In the genomic region with DNA sequence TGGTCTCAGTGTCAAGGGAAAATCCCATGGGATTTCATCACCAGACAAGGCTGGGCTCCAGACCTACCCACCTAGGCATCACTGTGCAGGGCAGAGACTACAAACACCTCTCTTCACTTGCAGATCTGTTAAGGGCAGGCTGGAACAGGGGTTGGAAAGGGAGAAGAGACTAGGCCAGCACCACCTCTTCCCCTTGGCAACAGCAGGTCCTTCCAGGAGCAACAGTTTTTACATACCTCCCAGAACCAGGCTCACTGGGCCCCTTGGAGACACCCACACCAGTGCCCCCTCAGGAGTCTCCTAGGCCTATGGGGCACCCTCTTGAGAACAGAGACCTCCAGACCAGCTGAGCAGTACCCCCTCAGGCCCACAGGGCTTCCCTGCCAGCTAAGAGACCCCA, we compare ENCODE assay signal across 17 cellular contexts. TPM values are rescaled to one million over a fixed set of nuclear protein-coding genes. Genes with fewer than 3 reads are reported as not detected.
DNase-seq lines count a peak whose midpoint lies in the region; ATAC-seq and TF ChIP-seq lines count a peak whose summit lies in the region.
"Had no signal": no experiment of that assay in that cellular context is flagged by ENCODE, and none has a peak within 500 bp of the region (broad histone marks: within the 10 kb centered on the region; RNA-seq: fewer than 3 reads in every experiment).

No MANE protein-coding gene starts in this region.

- no peak for ATAC-seq in stimulated activated naive CD8-positive, alpha-beta T cell treated with anti-CD3 and anti-CD28 coated beads, Interleukin-15, Interleukin-2, amounts not matched to agents 100 U/mL and 50 U/mL, for 24 hours
- no peak for ATAC-seq in T-helper 17 cell
- ATAC-seq in stimulated activated naive CD8-positive, alpha-beta T cell treated with anti-CD3 and anti-CD28 coated beads, Interleukin-15, amount 100 ng/mL, for 72 hours = no peak
- ATAC-seq: mucosa of descending colon had no signal

- H3K27ac ChIP-seq in hepatocyte = no peak overlapping the region
- H3K27ac ChIP-seq: thyroid gland had no signal

- no peak overlapping the region for H2AFZ ChIP-seq in hepatocyte

- peak overlapping the region; percentile 100 for H3K27ac Mint-ChIP-seq in stimulated activated naive CD8-positive, alpha-beta T cell treated with anti-CD3 and anti-CD28 coated beads, Interleukin-15, Interleukin-2, amounts not matched to agents 100 ng/mL and 50 ng/mL, for 24 hours
- H3K27ac Mint-ChIP-seq in T-helper 17 cell = peak overlapping the region; percentile 54
- H3K27ac Mint-ChIP-seq in stimulated activated naive CD8-positive, alpha-beta T cell treated with anti-CD3 and anti-CD28 coated beads, Interleukin-15, amount 100 ng/mL, for 72 hours = no peak overlapping the region

- no peak overlapping the region for H3K4me3 ChIP-seq in hepatocyte
- H3K4me3 ChIP-seq: mucosa of descending colon had no signal

- peaks cover 16% of the 10 kb centered on the region for H3K4me1 ChIP-seq in hepatocyte (ENCODE audit: insufficient read depth)

- peaks cover 42% of the 10 kb centered on the region for H3K79me2 ChIP-seq in hepatocyte

- H3K27me3 ChIP-seq in hepatocyte = no peaks in the 10 kb centered on the region
- H3K27me3 ChIP-seq: thyroid gland had no signal

- DNase-seq in stimulated activated naive CD8-positive, alpha-beta T cell treated with anti-CD3 and anti-CD28 coated beads, Interleukin-15, Interleukin-2, amounts not matched to agents 100 U/mL and 50 U/mL, for 24 hours = no peak
- DNase-seq in T-helper 17 cell (no peak), hepatocyte (ENCODE audit: low spot score) (peak; percentile 2), NCI-H345 (lab: John Stamatoyannopoulos, UW) (no peak), cortex of kidney (lab: John Stamatoyannopoulos, UW) (no peak), SW480 (ENCODE audit: low spot score) (no peak)
- no peak for DNase-seq in stimulated activated naive CD8-positive, alpha-beta T cell treated with anti-CD3 and anti-CD28 coated beads, Interleukin-15, amount 100 ng/mL, for 72 hours
- DNase-seq: activated CD8-positive, alpha-beta memory T cell treated with anti-CD3 and anti-CD28 coated beads for 24 hours; amygdala; NCI-H2081 treated with DMSO at 0.1 percent for 48 hours; NCI-H748 treated with DMSO at 0.1 percent for 48 hours; T1000; thyroid gland had no signal

- H3K4me2 ChIP-seq in hepatocyte = peak overlapping the region; percentile 77

- H3K36me3 Mint-ChIP-seq in stimulated activated naive CD8-positive, alpha-beta T cell treated with anti-CD3 and anti-CD28 coated beads, Interleukin-15, Interleukin-2, amounts not matched to agents 100 ng/mL and 50 ng/mL, for 24 hours (ENCODE audit: low read depth) = peaks cover 36% of the 10 kb centered on the region
- H3K36me3 Mint-ChIP-seq in T-helper 17 cell (ENCODE audit: low read depth) = no peaks in the 10 kb centered on the region

- peaks cover 61% of the 10 kb centered on the region for H3K4me1 Mint-ChIP-seq in stimulated activated naive CD8-positive, alpha-beta T cell treated with anti-CD3 and anti-CD28 coated beads, Interleukin-15, Interleukin-2, amounts not matched to agents 100 ng/mL and 50 ng/mL, for 24 hours (ENCODE audit: low read depth)
- H3K4me1 Mint-ChIP-seq in T-helper 17 cell = peaks cover 44% of the 10 kb centered on the region
- H3K4me1 Mint-ChIP-seq in stimulated activated naive CD8-positive, alpha-beta T cell treated with anti-CD3 and anti-CD28 coated beads, Interleukin-15, amount 100 ng/mL, for 72 hours = peaks cover 74% of the 10 kb centered on the region

- no peaks in the 10 kb centered on the region for H3K9me2 ChIP-seq in hepatocyte (replicated peaks; ENCODE audit: insufficient read depth)

- no peak for TF ChIP-seq CTCF in hepatocyte (IDR thresholded peaks at IDR 0.05; ENCODE audit: poor library complexity)

- H3K9me3 ChIP-seq in T-helper 17 cell (ENCODE audit: control insufficient read depth, low read length, poor library complexity, severe bottlenecking) = no peaks in the 10 kb centered on the region
- H3K9me3 ChIP-seq in hepatocyte (ENCODE audit: low read depth) = no peaks in the 10 kb centered on the region
- H3K9me3 ChIP-seq: esophagus muscularis mucosa, mucosa of descending colon, thyroid gland had no signal

- no peaks in the 10 kb centered on the region for H3K36me3 ChIP-seq in hepatocyte (replicated peaks; ENCODE audit: insufficient read depth, low read depth)

- H3K27me3 Mint-ChIP-seq in stimulated activated naive CD8-positive, alpha-beta T cell treated with anti-CD3 and anti-CD28 coated beads, Interleukin-15, Interleukin-2, amounts not matched to agents 100 ng/mL and 50 ng/mL, for 24 hours = no peaks in the 10 kb centered on the region
- no peaks in the 10 kb centered on the region for H3K27me3 Mint-ChIP-seq in T-helper 17 cell
- H3K27me3 Mint-ChIP-seq in stimulated activated naive CD8-positive, alpha-beta T cell treated with anti-CD3 and anti-CD28 coated beads, Interleukin-15, amount 100 ng/mL, for 72 hours = no peaks in the 10 kb centered on the region

- H3K4me3 Mint-ChIP-seq in stimulated activated naive CD8-positive, alpha-beta T cell treated with anti-CD3 and anti-CD28 coated beads, Interleukin-15, Interleukin-2, amounts not matched to agents 100 ng/mL and 50 ng/mL, for 24 hours = peak overlapping the region; percentile 81
- peak overlapping the region; percentile 99 for H3K4me3 Mint-ChIP-seq in T-helper 17 cell
- H3K4me3 Mint-ChIP-seq in stimulated activated naive CD8-positive, alpha-beta T cell treated with anti-CD3 and anti-CD28 coated beads, Interleukin-15, amount 100 ng/mL, for 72 hours = peak overlapping the region; percentile 86 to 97
- H3K4me3 Mint-ChIP-seq: dendritic cell treated with granulocyte-macrophage colony-stimulating factor and Interleukin-4, amounts not matched to agents 40 ng/mL and 50 ng/mL, for 4 days had no signal

- H3K9me3 Mint-ChIP-seq in stimulated activated naive CD8-positive, alpha-beta T cell treated with anti-CD3 and anti-CD28 coated beads, Interleukin-15, Interleukin-2, amounts not matched to agents 100 ng/mL and 50 ng/mL, for 24 hours = no peaks in the 10 kb centered on the region
- no peaks in the 10 kb centered on the region for H3K9me3 Mint-ChIP-seq in stimulated activated naive CD8-positive, alpha-beta T cell treated with anti-CD3 and anti-CD28 coated beads, Interleukin-15, amount 100 ng/mL, for 72 hours
- H3K9me3 Mint-ChIP-seq: dendritic cell treated with granulocyte-macrophage colony-stimulating factor and Interleukin-4, amounts not matched to agents 40 ng/mL and 50 ng/mL, for 4 days had no signal

- no peaks in the 10 kb centered on the region for H4K20me1 ChIP-seq in hepatocyte (ENCODE audit: insufficient read depth, poor library complexity, severe bottlenecking)

RNA-seq across cellular contexts. Expression of a gene that starts 2.5 kb away (rescaled TPM):
- total RNA-seq in T-helper 17 cell (10 to 100 TPM; 36.1 to 63.5 TPM), hepatocyte (48.5 and 54.4 TPM in 2 replicates)
- polyA plus RNA-seq in hepatocyte = 111 TPM in 2 replicates

RNA-seq across cellular contexts. Expression of a gene that starts 6.0 kb away (rescaled TPM):
- total RNA-seq in T-helper 17 cell (10 to 100 TPM; 74.8 to 88.8 TPM), hepatocyte (88.4 and 122 TPM in 2 replicates)
- polyA plus RNA-seq in hepatocyte = 188 and 196 TPM in 2 replicates

RNA-seq across cellular contexts. Expression of a gene that starts 12.2 kb away (rescaled TPM):
- total RNA-seq in T-helper 17 cell = 10 to 100 TPM; 29.9 to 34.0 TPM
- 19.0 and 23.5 TPM in 2 replicates for total RNA-seq in hepatocyte
- polyA plus RNA-seq in hepatocyte = 19.9 and 29.0 TPM in 2 replicates

RNA-seq across cellular contexts. Expression of a gene that starts 17.1 kb away (rescaled TPM):
- total RNA-seq in T-helper 17 cell (100 to 1,000 TPM; 427 to 525 TPM), hepatocyte (189 and 191 TPM in 2 replicates)
- 159 and 180 TPM in 2 replicates for polyA plus RNA-seq in hepatocyte

RNA-seq across cellular contexts. Expression of a gene that starts 41.3 kb away (rescaled TPM):
- total RNA-seq in T-helper 17 cell = 1 to 10 TPM; 7.0 to 8.2 TPM
- 3.3 and 5.4 TPM in 2 replicates for total RNA-seq in hepatocyte
- 18.5 and 21.6 TPM in 2 replicates for polyA plus RNA-seq in hepatocyte

Comparison
In these comparisons a context has a peak if more than half of its experiments do, and no peak if none do; other contexts are left out.
1. H3K27ac Mint-ChIP-seq: peak in stimulated activated naive CD8-positive, alpha-beta T cell treated with anti-CD3 and anti-CD28 coated beads, Interleukin-15, Interleukin-2, amounts not matched to agents 100 ng/mL and 50 ng/mL, for 24 hours (single experiment) and T-helper 17 cell (single experiment); none in stimulated activated naive CD8-positive, alpha-beta T cell treated with anti-CD3 and anti-CD28 coated beads, Interleukin-15, amount 100 ng/mL, for 72 hours (0 of 2).
2. Peak in every context shown above with its lines, with median percentiles within 50 percentile points of each other: H3K4me3 Mint-ChIP-seq.